In genomic region chr2:70948350-70949003, GRCh38 we compare ENCODE assay signal across 8 cellular contexts. TPM values are rescaled to one million over a fixed set of nuclear protein-coding genes. Genes with fewer than 3 reads are reported as not detected.
DNase-seq lines count a peak whose midpoint lies in the region; ATAC-seq and TF ChIP-seq lines count a peak whose summit lies in the region.

No MANE protein-coding gene starts in this region.

- H3K27me3 ChIP-seq in fibroblast of lung (ENCODE audit: control insufficient read depth, insufficient read depth, low read length) = no peaks in the 10 kb centered on the region

- H3K9ac ChIP-seq in fibroblast of lung (ENCODE audit: insufficient read depth, low read length) = no peak overlapping the region

- H3K36me3 Mint-ChIP-seq in activated T-cell treated with anti-CD3 and anti-CD28 coated beads, Interleukin-2, amount 50 U/mL, for 24 hours (ENCODE audit: low read depth) = no peaks in the 10 kb centered on the region
- H3K36me3 Mint-ChIP-seq in nephron (ENCODE audit: low read depth) = no peaks in the 10 kb centered on the region
- no peaks in the 10 kb centered on the region for H3K36me3 Mint-ChIP-seq in stimulated activated naive B cell treated with anti-CD40 and anti-IgM and Interleukin-4, amounts not matched to agents 10 μg/mL and 1 μg/mL and 100 μg/mL, for 72 hours

- intact Hi-C loops in OCI-LY7 (cut with micrococcal nuclease; ENCODE audit: unreplicated experiment) = loop anchor here (1.0 to 2.0 kb wide), 2 partner anchors 77 to 646 kb away; partner anchors contain the start of gene FAM136A

- BruUV-seq in OCI-LY7 (replicated peaks; lab: Mats Ljungman, UMichigan) = no TSS peak

- H3K9me2 ChIP-seq in OCI-LY7 (ENCODE audit: insufficient read depth, low read length) = no peaks in the 10 kb centered on the region

- peak; percentile 57 to 71 for DNase-seq in AML-193 (lab: John Stamatoyannopoulos, UW)
- DNase-seq in GM19238 (ENCODE audit: insufficient read length, low spot score) = peak; percentile 69
- peak; percentile 72 for DNase-seq in HT1080 (ENCODE audit: low read depth)
- DNase-seq in OCI-LY7 (ENCODE audit: low spot score) = peak; percentile 79
- peak; percentile 85 for DNase-seq in activated T-cell treated with anti-CD3 and anti-CD28 coated beads, Interleukin-2, amount 50 U/mL, for 24 hours
- peak; percentile 56 to 70 for DNase-seq in fibroblast of lung (ENCODE audit: low read depth in 2 of 2)
- peak; percentile 64 for DNase-seq in stimulated activated naive B cell treated with anti-CD40 and anti-IgM and Interleukin-4, amounts not matched to agents 10 μg/mL and 1 μg/mL and 100 μg/mL, for 72 hours

- H3K36me3 ChIP-seq in OCI-LY7 (ENCODE audit: insufficient read depth, low read length) (no peaks in the 10 kb centered on the region), fibroblast of lung (ENCODE audit: control insufficient read depth, insufficient read depth, low read length) (no peaks in the 10 kb centered on the region)

- POLR2A ChIA-PET in OCI-LY7 (lab: Charles Lee) = interaction anchor here (0.7 to 0.8 kb wide), 2 partner anchors 17 to 103 kb away, joined by 3 to 4 read pairs; no protein-coding TSS in a partner anchor

- peak overlapping the region; percentile 95 for H2AFZ ChIP-seq in OCI-LY7 (ENCODE audit: low read length)
- H2AFZ ChIP-seq in fibroblast of lung (ENCODE audit: low read length) = peak overlapping the region; percentile 88

- H3K27ac Mint-ChIP-seq in activated T-cell treated with anti-CD3 and anti-CD28 coated beads, Interleukin-2, amount 50 U/mL, for 24 hours = peak overlapping the region; percentile 86
- H3K27ac Mint-ChIP-seq in nephron = no peak overlapping the region
- peak overlapping the region; percentile 56 for H3K27ac Mint-ChIP-seq in stimulated activated naive B cell treated with anti-CD40 and anti-IgM and Interleukin-4, amounts not matched to agents 10 μg/mL and 1 μg/mL and 100 μg/mL, for 72 hours

- H3K4me2 ChIP-seq in OCI-LY7 (ENCODE audit: low read length) (peak overlapping the region; percentile 89), fibroblast of lung (ENCODE audit: extremely low read depth, insufficient read depth, low read length) (peak overlapping the region; percentile 90)

- H3K9me3 ChIP-seq in OCI-LY7 (ENCODE audit: low read length) (no peaks in the 10 kb centered on the region), fibroblast of lung (ENCODE audit: control insufficient read depth, insufficient read depth, low read depth, low read length) (no peaks in the 10 kb centered on the region)

- H3K4me1 ChIP-seq in OCI-LY7 (ENCODE audit: insufficient read depth, low read length, poor library complexity, severe bottlenecking) (peaks cover 20% of the 10 kb centered on the region), fibroblast of lung (ENCODE audit: control insufficient read depth, extremely low read depth, insufficient read depth, low read length) (peaks cover 8% of the 10 kb centered on the region)

- peaks cover 18% of the 10 kb centered on the region for H3K27me3 Mint-ChIP-seq in activated T-cell treated with anti-CD3 and anti-CD28 coated beads, Interleukin-2, amount 50 U/mL, for 24 hours
- peaks cover 88% of the 10 kb centered on the region for H3K27me3 Mint-ChIP-seq in nephron (ENCODE audit: low read depth)
- peaks cover 38 to 40% of the 10 kb centered on the region in 2 donors for H3K27me3 Mint-ChIP-seq in stimulated activated naive B cell treated with anti-CD40 and anti-IgM and Interleukin-4, amounts not matched to agents 10 μg/mL and 1 μg/mL and 100 μg/mL, for 72 hours

- H3K4me3 ChIP-seq in OCI-LY7 (ENCODE audit: low read depth, low read length, poor library complexity, severe bottlenecking) (peak overlapping the region; percentile 70), fibroblast of lung (replicated peaks in 1 of 4; ENCODE audit: control extremely low read depth in 1 of 4, insufficient read depth in 1 of 4, low read depth in 3 of 4, low read length in 4 of 4) (peak overlapping the region; percentile 31 to 47 (median 36))

- peak overlapping the region; percentile 81 for H3K4me3 Mint-ChIP-seq in activated T-cell treated with anti-CD3 and anti-CD28 coated beads, Interleukin-2, amount 50 U/mL, for 24 hours
- peak overlapping the region; percentile 61 to 69 (median 67) for H3K4me3 Mint-ChIP-seq in nephron
- H3K4me3 Mint-ChIP-seq in stimulated activated naive B cell treated with anti-CD40 and anti-IgM and Interleukin-4, amounts not matched to agents 10 μg/mL and 1 μg/mL and 100 μg/mL, for 72 hours = peak overlapping the region; percentile 82 to 83

- H3K79me2 ChIP-seq in OCI-LY7 (ENCODE audit: insufficient read depth, low read depth, low read length) (no peaks in the 10 kb centered on the region), fibroblast of lung (ENCODE audit: control insufficient read depth, insufficient read depth, low read length) (no peaks in the 10 kb centered on the region)

- TF ChIP-seq CTCF in OCI-LY7 (conservative IDR thresholded peaks at IDR 0.05; ENCODE audit: low read length) (peak; percentile 86), fibroblast of lung (conservative IDR thresholded peaks at IDR 0.05 in 1 of 2, IDR thresholded peaks at IDR 0.05 in 1 of 2; ENCODE audit: low read depth in 1 of 2, low read length in 2 of 2) (peak; percentile 82 to 87), nephron (IDR thresholded peaks at IDR 0.05; ENCODE audit: unreplicated experiment in 3 of 3) (peak; percentile 93)

- H4K20me1 ChIP-seq in OCI-LY7 (ENCODE audit: insufficient read depth, low read length) (no peaks in the 10 kb centered on the region), fibroblast of lung (ENCODE audit: control insufficient read depth, extremely low read depth, insufficient read depth, low read length) (no peaks in the 10 kb centered on the region)

- H3K4me1 Mint-ChIP-seq in activated T-cell treated with anti-CD3 and anti-CD28 coated beads, Interleukin-2, amount 50 U/mL, for 24 hours (ENCODE audit: low read depth) = peaks cover 16% of the 10 kb centered on the region
- H3K4me1 Mint-ChIP-seq in nephron = no peaks in the 10 kb centered on the region
- H3K4me1 Mint-ChIP-seq in stimulated activated naive B cell treated with anti-CD40 and anti-IgM and Interleukin-4, amounts not matched to agents 10 μg/mL and 1 μg/mL and 100 μg/mL, for 72 hours = peaks cover 10 to 12% of the 10 kb centered on the region in 2 donors

- H3K9me3 Mint-ChIP-seq in activated T-cell treated with anti-CD3 and anti-CD28 coated beads, Interleukin-2, amount 50 U/mL, for 24 hours = no peaks in the 10 kb centered on the region
- no peaks in the 10 kb centered on the region for H3K9me3 Mint-ChIP-seq in nephron
- H3K9me3 Mint-ChIP-seq in stimulated activated naive B cell treated with anti-CD40 and anti-IgM and Interleukin-4, amounts not matched to agents 10 μg/mL and 1 μg/mL and 100 μg/mL, for 72 hours = no peaks in the 10 kb centered on the region

- peak; percentile 93 to 98 for ATAC-seq in stimulated activated naive B cell treated with anti-CD40 and anti-IgM and Interleukin-4, amounts not matched to agents 10 μg/mL and 1 μg/mL and 100 μg/mL, for 72 hours (replicated peaks)

- no peak overlapping the region for H3K27ac ChIP-seq in OCI-LY7 (ENCODE audit: low read depth, low read length, poor library complexity, severe bottlenecking)
- no peak overlapping the region for H3K27ac ChIP-seq in fibroblast of lung (ENCODE audit: insufficient read depth, low read length)

- CTCF ChIA-PET in OCI-LY7 (lab: Charles Lee; ENCODE audit: unreplicated experiment) = interaction anchor here (0.9 to 1.9 kb wide), 3 partner anchors 71 to 78 kb away, joined by 3 to 9 read pairs (median 3); no protein-coding TSS in a partner anchor

RNA-seq across cellular contexts. Expression of gene ATP6V1B1, which starts 12.8 kb away (rescaled TPM):
- not detected in 2 replicates for total RNA-seq in HT1080 (2014; rRNA removed; shearing (Covaris generic))
- polyA plus RNA-seq in HT1080 (2015; cell fraction: cytosol; rRNA removed) = not detected in 2 replicates
- polyA plus RNA-seq in HT1080 (2015; cell fraction: nucleus; rRNA removed) = not detected in 2 replicates
- not detected in 2 replicates for total RNA-seq in OCI-LY7 (2014; rRNA removed; shearing (Covaris generic))
- total RNA-seq in OCI-LY7 (2022) (not detected in 2 replicates), fibroblast of lung (0.77 and 2.1 TPM in 2 replicates)
- 0.85 and 1.0 TPM in 2 replicates for polyA plus RNA-seq in fibroblast of lung
- polyA plus RNA-seq in fibroblast of lung (2012) = 0.44 and 0.55 TPM in 2 replicates
- 4.4 TPM in 1 of 2 replicates, not detected in the other for polyA minus RNA-seq in fibroblast of lung (ENCODE audit: low replicate concordance)

RNA-seq across cellular contexts. Expression of gene ANKRD53, which starts 30.0 kb away (rescaled TPM):
- 0.03 TPM in 1 of 2 replicates, not detected in the other for total RNA-seq in HT1080 (2014; rRNA removed; shearing (Covaris generic))
- 0.02 TPM in 1 of 2 replicates, not detected in the other for polyA plus RNA-seq in HT1080 (2015; cell fraction: cytosol; rRNA removed)
- polyA plus RNA-seq in HT1080 (2015; cell fraction: nucleus; rRNA removed) = 0.17 TPM in 1 of 2 replicates, not detected in the other
- not detected in 2 replicates for total RNA-seq in OCI-LY7 (2014; rRNA removed; shearing (Covaris generic))
- total RNA-seq in OCI-LY7 (2022) (not detected in 2 replicates), fibroblast of lung (0.26 and 1.3 TPM in 2 replicates)
- polyA plus RNA-seq in fibroblast of lung = 0.58 and 2.0 TPM in 2 replicates
- polyA plus RNA-seq in fibroblast of lung (2012) = 1.4 and 3.0 TPM in 2 replicates
- polyA minus RNA-seq in fibroblast of lung (ENCODE audit: low replicate concordance) = 0.55 and 10.7 TPM in 2 replicates

RNA-seq across cellular contexts. Expression of gene TEX261, which starts 46.2 kb away (rescaled TPM):
- 38.4 and 60.1 TPM in 2 replicates for total RNA-seq in HT1080 (2014; rRNA removed; shearing (Covaris generic))
- 59.2 and 61.5 TPM in 2 replicates for polyA plus RNA-seq in HT1080 (2015; cell fraction: cytosol; rRNA removed)
- 39.8 and 47.2 TPM in 2 replicates for polyA plus RNA-seq in HT1080 (2015; cell fraction: nucleus; rRNA removed)
- 26.7 and 34.5 TPM in 2 replicates for total RNA-seq in OCI-LY7 (2014; rRNA removed; shearing (Covaris generic))
- total RNA-seq in OCI-LY7 (2022) (45.8 and 57.7 TPM in 2 replicates), fibroblast of lung (20.5 and 33.0 TPM in 2 replicates)
- 72.6 and 96.1 TPM in 2 replicates for polyA plus RNA-seq in fibroblast of lung
- polyA plus RNA-seq in fibroblast of lung (2012) = 54.4 and 69.7 TPM in 2 replicates
- polyA minus RNA-seq in fibroblast of lung (ENCODE audit: low replicate concordance) = 216 TPM in 2 replicates

RNA-seq across cellular contexts. Expression of gene VAX2, which starts 48.1 kb away (rescaled TPM):
- total RNA-seq in HT1080 (2014; rRNA removed; shearing (Covaris generic)) = not detected in 2 replicates
- polyA plus RNA-seq in HT1080 (2015; cell fraction: cytosol; rRNA removed) = not detected in 2 replicates
- polyA plus RNA-seq in HT1080 (2015; cell fraction: nucleus; rRNA removed) = not detected in 2 replicates
- total RNA-seq in OCI-LY7 (2014; rRNA removed; shearing (Covaris generic)) = not detected in 2 replicates
- not detected in 2 replicates for total RNA-seq in OCI-LY7 (2022)
- 1.8 and 2.0 TPM in 2 replicates for total RNA-seq in fibroblast of lung
- 0.85 and 0.94 TPM in 2 replicates for polyA plus RNA-seq in fibroblast of lung
- polyA plus RNA-seq in fibroblast of lung (2012) = 2.1 and 2.8 TPM in 2 replicates
- 0.48 and 0.75 TPM in 2 replicates for polyA minus RNA-seq in fibroblast of lung (ENCODE audit: low replicate concordance)

Comparison
In these comparisons a context has a peak if more than half of its experiments do, and no peak if none do; other contexts are left out.
1. H3K27ac Mint-ChIP-seq: peak in activated T-cell treated with anti-CD3 and anti-CD28 coated beads, Interleukin-2, amount 50 U/mL, for 24 hours (single experiment) and stimulated activated naive B cell treated with anti-CD40 and anti-IgM and Interleukin-4, amounts not matched to agents 10 μg/mL and 1 μg/mL and 100 μg/mL, for 72 hours (single experiment); none in nephron (0 of 3).
2. Peak in every context shown above with its lines, with median percentiles within 50 percentile points of each other: DNase-seq, CTCF ChIP-seq and H3K4me3 Mint-ChIP-seq.